1 cellular context compared by ENCODE assay signal in the genomic region with DNA sequence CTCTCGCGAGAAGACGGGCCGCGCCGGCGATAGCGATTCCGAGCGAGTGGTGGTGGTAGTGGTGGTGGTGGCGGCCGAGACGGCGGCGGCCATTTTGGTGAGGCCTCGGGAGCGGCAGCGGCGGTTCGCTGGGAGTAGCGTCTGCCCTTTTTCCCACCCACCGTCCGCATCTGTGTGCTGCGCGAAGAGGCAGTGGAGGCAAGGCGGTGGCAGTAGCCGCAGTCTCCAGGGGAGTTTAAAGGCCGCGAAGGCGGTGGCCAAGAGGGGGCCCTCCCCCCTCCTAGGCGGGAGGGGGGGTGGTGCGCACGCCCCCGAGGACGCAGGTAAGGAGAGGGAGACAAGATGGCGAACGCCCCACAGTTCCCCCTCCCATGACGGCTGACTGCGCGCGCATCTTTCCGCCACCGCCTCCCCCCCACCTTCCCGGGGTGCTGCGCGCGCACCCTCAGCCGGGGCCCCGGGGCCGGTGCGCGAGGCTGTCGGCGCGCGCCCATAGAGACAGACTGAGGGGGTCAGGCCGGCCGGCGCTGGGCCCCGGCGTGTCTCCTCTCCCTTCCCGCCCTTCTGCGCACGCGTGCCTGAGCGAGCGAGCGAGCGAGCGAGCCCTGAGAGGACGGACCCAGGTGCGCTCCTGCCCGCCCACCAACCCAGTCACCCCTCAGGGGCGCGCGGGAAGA.
TF ChIP-seq lines count a peak whose summit lies in the region.

No MANE protein-coding gene starts in this region.

TF ChIP-seq in GM12878, 131 proteins besides CTCF, POLR2A, EP300 and RAD21 (continued from another document and continues in another):
- TF ChIP-seq, protein P1, sequence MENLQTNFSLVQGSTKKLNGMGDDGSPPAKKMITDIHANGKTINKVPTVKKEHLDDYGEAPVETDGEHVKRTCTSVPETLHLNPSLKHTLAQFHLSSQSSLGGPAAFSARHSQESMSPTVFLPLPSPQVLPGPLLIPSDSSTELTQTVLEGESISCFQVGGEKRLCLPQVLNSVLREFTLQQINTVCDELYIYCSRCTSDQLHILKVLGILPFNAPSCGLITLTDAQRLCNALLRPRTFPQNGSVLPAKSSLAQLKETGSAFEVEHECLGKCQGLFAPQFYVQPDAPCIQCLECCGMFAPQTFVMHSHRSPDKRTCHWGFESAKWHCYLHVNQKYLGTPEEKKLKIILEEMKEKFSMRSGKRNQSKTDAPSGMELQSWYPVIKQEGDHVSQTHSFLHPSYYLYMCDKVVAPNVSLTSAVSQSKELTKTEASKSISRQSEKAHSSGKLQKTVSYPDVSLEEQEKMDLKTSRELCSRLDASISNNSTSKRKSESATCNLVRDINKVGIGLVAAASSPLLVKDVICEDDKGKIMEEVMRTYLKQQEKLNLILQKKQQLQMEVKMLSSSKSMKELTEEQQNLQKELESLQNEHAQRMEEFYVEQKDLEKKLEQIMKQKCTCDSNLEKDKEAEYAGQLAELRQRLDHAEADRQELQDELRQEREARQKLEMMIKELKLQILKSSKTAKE (IDR thresholded peaks at IDR 0.05; ENCODE audit: low read depth, poor library complexity, severe bottlenecking): peak; percentile 70
- peak; percentile 71; the same call in 1 of the 2 replicates for TF ChIP-seq GATAD2B (conservative IDR thresholded peaks at IDR 0.05; ENCODE audit: low read depth)
- 0 out of 2 replicates have a peak, but pooled peaks have one; percentile 4 for TF ChIP-seq SMARCA5 (IDR thresholded peaks at IDR 0.05)
- TF ChIP-seq POLR2AphosphoS5 (IDR thresholded peaks at IDR 0.05; ENCODE audit: low read length): peak; percentile 90
- TF ChIP-seq, protein P2, sequence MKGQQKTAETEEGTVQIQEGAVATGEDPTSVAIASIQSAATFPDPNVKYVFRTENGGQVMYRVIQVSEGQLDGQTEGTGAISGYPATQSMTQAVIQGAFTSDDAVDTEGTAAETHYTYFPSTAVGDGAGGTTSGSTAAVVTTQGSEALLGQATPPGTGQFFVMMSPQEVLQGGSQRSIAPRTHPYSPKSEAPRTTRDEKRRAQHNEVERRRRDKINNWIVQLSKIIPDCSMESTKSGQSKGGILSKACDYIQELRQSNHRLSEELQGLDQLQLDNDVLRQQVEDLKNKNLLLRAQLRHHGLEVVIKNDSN (IDR thresholded peaks at IDR 0.05; ENCODE audit: borderline replicate concordance, extremely low read length, insufficient read depth, low read depth, low read length): no peak
- TF ChIP-seq CEBPB (IDR thresholded peaks at IDR 0.05; ENCODE audit: borderline replicate concordance in 1 of 2, low read depth in 2 of 2, low read length in 2 of 2): no peak
- peak; percentile 86; the same call in 1 of the 2 replicates for TF ChIP-seq TAF1 (IDR thresholded peaks at IDR 0.05; ENCODE audit: borderline replicate concordance, low read depth, low read length)
- no peak for TF ChIP-seq IRF4 (IDR thresholded peaks at IDR 0.05; ENCODE audit: low read depth, low read length)
- TF ChIP-seq, protein P3, sequence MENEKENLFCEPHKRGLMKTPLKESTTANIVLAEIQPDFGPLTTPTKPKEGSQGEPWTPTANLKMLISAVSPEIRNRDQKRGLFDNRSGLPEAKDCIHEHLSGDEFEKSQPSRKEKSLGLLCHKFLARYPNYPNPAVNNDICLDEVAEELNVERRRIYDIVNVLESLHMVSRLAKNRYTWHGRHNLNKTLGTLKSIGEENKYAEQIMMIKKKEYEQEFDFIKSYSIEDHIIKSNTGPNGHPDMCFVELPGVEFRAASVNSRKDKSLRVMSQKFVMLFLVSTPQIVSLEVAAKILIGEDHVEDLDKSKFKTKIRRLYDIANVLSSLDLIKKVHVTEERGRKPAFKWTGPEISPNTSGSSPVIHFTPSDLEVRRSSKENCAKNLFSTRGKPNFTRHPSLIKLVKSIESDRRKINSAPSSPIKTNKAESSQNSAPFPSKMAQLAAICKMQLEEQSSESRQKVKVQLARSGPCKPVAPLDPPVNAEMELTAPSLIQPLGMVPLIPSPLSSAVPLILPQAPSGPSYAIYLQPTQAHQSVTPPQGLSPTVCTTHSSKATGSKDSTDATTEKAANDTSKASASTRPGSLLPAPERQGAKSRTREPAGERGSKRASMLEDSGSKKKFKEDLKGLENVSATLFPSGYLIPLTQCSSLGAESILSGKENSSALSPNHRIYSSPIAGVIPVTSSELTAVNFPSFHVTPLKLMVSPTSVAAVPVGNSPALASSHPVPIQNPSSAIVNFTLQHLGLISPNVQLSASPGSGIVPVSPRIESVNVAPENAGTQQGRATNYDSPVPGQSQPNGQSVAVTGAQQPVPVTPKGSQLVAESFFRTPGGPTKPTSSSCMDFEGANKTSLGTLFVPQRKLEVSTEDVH (IDR thresholded peaks at IDR 0.05; ENCODE audit: low read depth, partially characterized antibody): no peak
- peak; percentile 98 for TF ChIP-seq HDGF (IDR thresholded peaks at IDR 0.05)
- TF ChIP-seq PAX5 (IDR thresholded peaks at IDR 0.05; ENCODE audit: borderline replicate concordance, low read depth, low read length): peak; percentile 42; the same call in 1 of the 2 replicates
- no peak for TF ChIP-seq RBBP5 (conservative IDR thresholded peaks at IDR 0.05)
- peak; percentile 33 for TF ChIP-seq MEF2B (IDR thresholded peaks at IDR 0.05; ENCODE audit: partially characterized antibody, poor library complexity, severe bottlenecking)
- peak; percentile 65; the same call in 1 of the 2 replicates for TF ChIP-seq SMAD5 (IDR thresholded peaks at IDR 0.05; ENCODE audit: low read depth)
- TF ChIP-seq, protein P4, sequence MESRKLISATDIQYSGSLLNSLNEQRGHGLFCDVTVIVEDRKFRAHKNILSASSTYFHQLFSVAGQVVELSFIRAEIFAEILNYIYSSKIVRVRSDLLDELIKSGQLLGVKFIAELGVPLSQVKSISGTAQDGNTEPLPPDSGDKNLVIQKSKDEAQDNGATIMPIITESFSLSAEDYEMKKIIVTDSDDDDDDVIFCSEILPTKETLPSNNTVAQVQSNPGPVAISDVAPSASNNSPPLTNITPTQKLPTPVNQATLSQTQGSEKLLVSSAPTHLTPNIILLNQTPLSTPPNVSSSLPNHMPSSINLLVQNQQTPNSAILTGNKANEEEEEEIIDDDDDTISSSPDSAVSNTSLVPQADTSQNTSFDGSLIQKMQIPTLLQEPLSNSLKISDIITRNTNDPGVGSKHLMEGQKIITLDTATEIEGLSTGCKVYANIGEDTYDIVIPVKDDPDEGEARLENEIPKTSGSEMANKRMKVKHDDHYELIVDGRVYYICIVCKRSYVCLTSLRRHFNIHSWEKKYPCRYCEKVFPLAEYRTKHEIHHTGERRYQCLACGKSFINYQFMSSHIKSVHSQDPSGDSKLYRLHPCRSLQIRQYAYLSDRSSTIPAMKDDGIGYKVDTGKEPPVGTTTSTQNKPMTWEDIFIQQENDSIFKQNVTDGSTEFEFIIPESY (IDR thresholded peaks at IDR 0.05): no peak; the same call in 1 of the 2 replicates
- TF ChIP-seq EGR1 (IDR thresholded peaks at IDR 0.05; ENCODE audit: borderline replicate concordance in 1 of 2, low read depth in 2 of 2, low read length in 2 of 2): peak; percentile 17 to 72; a peak in 2 of 3 replicates
- 0 out of 2 replicates have a peak, but pooled peaks have one; percentile 5 for TF ChIP-seq ZNF217 (IDR thresholded peaks at IDR 0.05)
- TF ChIP-seq RELA (IDR thresholded peaks at IDR 0.05; ENCODE audit: borderline replicate concordance, partially characterized antibody): peak; percentile 81
- TF ChIP-seq BMI1 (IDR thresholded peaks at IDR 0.05; ENCODE audit: borderline replicate concordance): no peak
- TF ChIP-seq ZZZ3 (IDR thresholded peaks at IDR 0.05; ENCODE audit: control insufficient read depth, insufficient read length, low read depth): no peak
- TF ChIP-seq, protein P5, sequence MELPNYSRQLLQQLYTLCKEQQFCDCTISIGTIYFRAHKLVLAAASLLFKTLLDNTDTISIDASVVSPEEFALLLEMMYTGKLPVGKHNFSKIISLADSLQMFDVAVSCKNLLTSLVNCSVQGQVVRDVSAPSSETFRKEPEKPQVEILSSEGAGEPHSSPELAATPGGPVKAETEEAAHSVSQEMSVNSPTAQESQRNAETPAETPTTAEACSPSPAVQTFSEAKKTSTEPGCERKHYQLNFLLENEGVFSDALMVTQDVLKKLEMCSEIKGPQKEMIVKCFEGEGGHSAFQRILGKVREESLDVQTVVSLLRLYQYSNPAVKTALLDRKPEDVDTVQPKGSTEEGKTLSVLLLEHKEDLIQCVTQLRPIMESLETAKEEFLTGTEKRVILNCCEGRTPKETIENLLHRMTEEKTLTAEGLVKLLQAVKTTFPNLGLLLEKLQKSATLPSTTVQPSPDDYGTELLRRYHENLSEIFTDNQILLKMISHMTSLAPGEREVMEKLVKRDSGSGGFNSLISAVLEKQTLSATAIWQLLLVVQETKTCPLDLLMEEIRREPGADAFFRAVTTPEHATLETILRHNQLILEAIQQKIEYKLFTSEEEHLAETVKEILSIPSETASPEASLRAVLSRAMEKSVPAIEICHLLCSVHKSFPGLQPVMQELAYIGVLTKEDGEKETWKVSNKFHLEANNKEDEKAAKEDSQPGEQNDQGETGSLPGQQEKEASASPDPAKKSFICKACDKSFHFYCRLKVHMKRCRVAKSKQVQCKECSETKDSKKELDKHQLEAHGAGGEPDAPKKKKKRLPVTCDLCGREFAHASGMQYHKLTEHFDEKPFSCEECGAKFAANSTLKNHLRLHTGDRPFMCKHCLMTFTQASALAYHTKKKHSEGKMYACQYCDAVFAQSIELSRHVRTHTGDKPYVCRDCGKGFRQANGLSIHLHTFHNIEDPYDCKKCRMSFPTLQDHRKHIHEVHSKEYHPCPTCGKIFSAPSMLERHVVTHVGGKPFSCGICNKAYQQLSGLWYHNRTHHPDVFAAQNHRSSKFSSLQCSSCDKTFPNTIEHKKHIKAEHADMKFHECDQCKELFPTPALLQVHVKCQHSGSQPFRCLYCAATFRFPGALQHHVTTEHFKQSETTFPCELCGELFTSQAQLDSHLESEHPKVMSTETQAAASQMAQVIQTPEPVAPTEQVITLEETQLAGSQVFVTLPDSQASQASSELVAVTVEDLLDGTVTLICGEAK (IDR thresholded peaks at IDR 0.05; ENCODE audit: borderline replicate concordance): peak; percentile 2; the same call in 1 of the 2 replicates
- TF ChIP-seq, protein P6, sequence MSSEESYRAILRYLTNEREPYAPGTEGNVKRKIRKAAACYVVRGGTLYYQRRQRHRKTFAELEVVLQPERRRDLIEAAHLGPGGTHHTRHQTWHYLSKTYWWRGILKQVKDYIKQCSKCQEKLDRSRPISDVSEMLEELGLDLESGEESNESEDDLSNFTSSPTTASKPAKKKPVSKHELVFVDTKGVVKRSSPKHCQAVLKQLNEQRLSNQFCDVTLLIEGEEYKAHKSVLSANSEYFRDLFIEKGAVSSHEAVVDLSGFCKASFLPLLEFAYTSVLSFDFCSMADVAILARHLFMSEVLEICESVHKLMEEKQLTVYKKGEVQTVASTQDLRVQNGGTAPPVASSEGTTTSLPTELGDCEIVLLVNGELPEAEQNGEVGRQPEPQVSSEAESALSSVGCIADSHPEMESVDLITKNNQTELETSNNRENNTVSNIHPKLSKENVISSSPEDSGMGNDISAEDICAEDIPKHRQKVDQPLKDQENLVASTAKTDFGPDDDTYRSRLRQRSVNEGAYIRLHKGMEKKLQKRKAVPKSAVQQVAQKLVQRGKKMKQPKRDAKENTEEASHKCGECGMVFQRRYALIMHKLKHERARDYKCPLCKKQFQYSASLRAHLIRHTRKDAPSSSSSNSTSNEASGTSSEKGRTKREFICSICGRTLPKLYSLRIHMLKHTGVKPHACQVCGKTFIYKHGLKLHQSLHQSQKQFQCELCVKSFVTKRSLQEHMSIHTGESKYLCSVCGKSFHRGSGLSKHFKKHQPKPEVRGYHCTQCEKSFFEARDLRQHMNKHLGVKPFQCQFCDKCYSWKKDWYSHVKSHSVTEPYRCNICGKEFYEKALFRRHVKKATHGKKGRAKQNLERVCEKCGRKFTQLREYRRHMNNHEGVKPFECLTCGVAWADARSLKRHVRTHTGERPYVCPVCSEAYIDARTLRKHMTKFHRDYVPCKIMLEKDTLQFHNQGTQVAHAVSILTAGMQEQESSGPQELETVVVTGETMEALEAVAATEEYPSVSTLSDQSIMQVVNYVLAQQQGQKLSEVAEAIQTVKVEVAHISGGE (CRISPR knock-in tag; IDR thresholded peaks at IDR 0.05): 0 out of 2 replicates have a peak, but pooled peaks have one; percentile 2
- peak; percentile 69 for TF ChIP-seq SMAD1 (IDR thresholded peaks at IDR 0.05; ENCODE audit: low read depth, partially characterized antibody)
- TF ChIP-seq ZNF207 (IDR thresholded peaks at IDR 0.05; ENCODE audit: borderline replicate concordance): peak; percentile 97
- TF ChIP-seq CBFB (IDR thresholded peaks at IDR 0.05; ENCODE audit: low read depth): peak; percentile 98
- peak; percentile 54 for TF ChIP-seq NRF1 (conservative IDR thresholded peaks at IDR 0.05; ENCODE audit: low read depth, low read length)
- peak; percentile 91; the same call in 1 of the 2 replicates for TF ChIP-seq CHD1 (IDR thresholded peaks at IDR 0.05; ENCODE audit: low read depth, low read length)
- TF ChIP-seq YY1 (IDR thresholded peaks at IDR 0.05; ENCODE audit: low read depth, low read length): peak; percentile 97
- TF ChIP-seq ESRRA (IDR thresholded peaks at IDR 0.05; ENCODE audit: low read length): no peak
- TF ChIP-seq ASH2L (IDR thresholded peaks at IDR 0.05; ENCODE audit: borderline replicate concordance, low read depth): no peak
- TF ChIP-seq, protein P7, sequence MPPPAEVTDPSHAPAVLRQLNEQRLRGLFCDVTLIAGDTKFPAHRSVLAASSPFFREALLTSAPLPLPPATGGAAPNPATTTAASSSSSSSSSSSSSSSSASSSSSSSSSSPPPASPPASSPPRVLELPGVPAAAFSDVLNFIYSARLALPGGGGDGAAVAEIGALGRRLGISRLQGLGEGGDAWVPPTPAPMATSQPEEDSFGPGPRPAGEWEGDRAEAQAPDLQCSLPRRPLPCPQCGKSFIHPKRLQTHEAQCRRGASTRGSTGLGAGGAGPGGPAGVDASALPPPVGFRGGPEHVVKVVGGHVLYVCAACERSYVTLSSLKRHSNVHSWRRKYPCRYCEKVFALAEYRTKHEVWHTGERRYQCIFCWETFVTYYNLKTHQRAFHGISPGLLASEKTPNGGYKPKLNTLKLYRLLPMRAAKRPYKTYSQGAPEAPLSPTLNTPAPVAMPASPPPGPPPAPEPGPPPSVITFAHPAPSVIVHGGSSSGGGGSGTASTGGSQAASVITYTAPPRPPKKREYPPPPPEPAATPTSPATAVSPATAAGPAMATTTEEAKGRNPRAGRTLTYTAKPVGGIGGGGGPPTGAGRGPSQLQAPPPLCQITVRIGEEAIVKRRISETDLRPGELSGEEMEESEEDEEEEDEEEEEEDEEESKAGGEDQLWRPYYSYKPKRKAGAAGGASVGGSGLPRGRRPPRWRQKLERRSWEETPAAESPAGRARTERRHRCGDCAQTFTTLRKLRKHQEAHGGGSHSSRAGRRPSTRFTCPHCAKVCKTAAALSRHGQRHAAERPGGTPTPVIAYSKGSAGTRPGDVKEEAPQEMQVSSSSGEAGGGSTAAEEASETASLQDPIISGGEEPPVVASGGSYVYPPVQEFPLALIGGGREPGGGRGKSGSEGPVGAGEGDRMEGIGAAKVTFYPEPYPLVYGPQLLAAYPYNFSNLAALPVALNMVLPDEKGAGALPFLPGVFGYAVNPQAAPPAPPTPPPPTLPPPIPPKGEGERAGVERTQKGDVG (CRISPR knock-in tag; IDR thresholded peaks at IDR 0.05): no peak
- no peak for TF ChIP-seq ZNF384 (IDR thresholded peaks at IDR 0.05; ENCODE audit: borderline replicate concordance, low read depth, low read length)
- no peak for TF ChIP-seq ETV6 (conservative IDR thresholded peaks at IDR 0.05 in 1 of 2, IDR thresholded peaks at IDR 0.05 in 1 of 2; ENCODE audit: borderline replicate concordance in 1 of 2, low read depth in 1 of 2)
- no peak for TF ChIP-seq EED (IDR thresholded peaks at IDR 0.05; ENCODE audit: low read depth)
